Comparison of ENCODE assay signal across 14 cellular contexts in genomic region chr20:2820896-2821869, GRCh38. TPM values are rescaled to one million over a fixed set of nuclear protein-coding genes. Genes with fewer than 3 reads are reported as not detected.
A peak's percentile ranks its signal among the peaks of the same experiment; 100 is the strongest.
DNase-seq lines count a peak whose midpoint lies in the region; ATAC-seq and TF ChIP-seq lines count a peak whose summit lies in the region.
"Had no signal": no experiment of that assay in that cellular context is flagged by ENCODE, and none has a peak within 500 bp of the region (broad histone marks: within the 10 kb centered on the region; RNA-seq: fewer than 3 reads in every experiment).

No MANE protein-coding gene starts in this region.

- no peak overlapping the region for H3K27ac Mint-ChIP-seq in WTC11
- H3K27ac Mint-ChIP-seq in stimulated activated memory B cell treated with anti-CD40 and anti-IgM and Interleukin-4, amounts not matched to agents 10 μg/mL and 1 μg/mL and 100 μg/mL, for 72 hours, result no peak overlapping the region

- ATAC-seq in WTC11, result peak; percentile 65
- ATAC-seq in stimulated activated memory B cell treated with anti-CD40 and anti-IgM and Interleukin-4, amounts not matched to agents 10 μg/mL and 1 μg/mL and 100 μg/mL, for 72 hours, result peak; percentile 34

- no peaks in the 10 kb centered on the region for H3K9me3 Mint-ChIP-seq in WTC11
- no peaks in the 10 kb centered on the region for H3K9me3 Mint-ChIP-seq in stimulated activated memory B cell treated with anti-CD40 and anti-IgM and Interleukin-4, amounts not matched to agents 10 μg/mL and 1 μg/mL and 100 μg/mL, for 72 hours

- CTCF ChIA-PET in WTC11 (lab: Charles Lee), result interaction anchor here (0.7 to 2.6 kb wide), 8 partner anchors 20 to 133 kb away, joined by 3 to 11 read pairs (median 4); partner anchors contain the start of gene CPXM1

- TF ChIP-seq CTCF in WTC11 (IDR thresholded peaks at IDR 0.05), result no peak

- H3K4me3 Mint-ChIP-seq in WTC11, result peak overlapping the region; percentile 65
- no peak overlapping the region for H3K4me3 Mint-ChIP-seq in stimulated activated memory B cell treated with anti-CD40 and anti-IgM and Interleukin-4, amounts not matched to agents 10 μg/mL and 1 μg/mL and 100 μg/mL, for 72 hours

- no peaks in the 10 kb centered on the region for H3K36me3 Mint-ChIP-seq in WTC11
- no peaks in the 10 kb centered on the region for H3K36me3 Mint-ChIP-seq in stimulated activated memory B cell treated with anti-CD40 and anti-IgM and Interleukin-4, amounts not matched to agents 10 μg/mL and 1 μg/mL and 100 μg/mL, for 72 hours

- H3K4me1 Mint-ChIP-seq in WTC11, result peaks cover 15% of the 10 kb centered on the region
- peaks cover 8% of the 10 kb centered on the region for H3K4me1 Mint-ChIP-seq in stimulated activated memory B cell treated with anti-CD40 and anti-IgM and Interleukin-4, amounts not matched to agents 10 μg/mL and 1 μg/mL and 100 μg/mL, for 72 hours

- peaks cover 56% of the 10 kb centered on the region for H3K27me3 Mint-ChIP-seq in WTC11 (ENCODE audit: low read depth)
- peaks cover 59% of the 10 kb centered on the region for H3K27me3 Mint-ChIP-seq in stimulated activated memory B cell treated with anti-CD40 and anti-IgM and Interleukin-4, amounts not matched to agents 10 μg/mL and 1 μg/mL and 100 μg/mL, for 72 hours

- POLR2A ChIA-PET in WTC11 (lab: Charles Lee), result interaction anchor here (1.5 kb wide), 1 partner anchor 12 kb away, joined by 3 read pairs; no protein-coding TSS in a partner anchor

- DNase-seq in activated CD8-positive, alpha-beta memory T cell treated with anti-CD3 and anti-CD28 coated beads for 24 hours, result peak; percentile 57
- DNase-seq in activated CD8-positive, alpha-beta memory T cell treated with anti-CD3 and anti-CD28 coated beads, Interleukin-2, amount 50 U/mL, for 4 hours, result no peak
- peak; percentile 51 for DNase-seq in WTC11 (ENCODE audit: low spot score)
- peak; percentile 47 for DNase-seq in iPS-NIHi11 (ENCODE audit: low spot score)
- DNase-seq in SIG-M5 (lab: John Stamatoyannopoulos, UW), result no peak
- DNase-seq in stimulated activated naive CD4-positive, alpha-beta T cell (lab: John Stamatoyannopoulos, UW), result no peak
- DNase-seq in DMS79 treated with DMSO at 0.1 percent for 48 hours (lab: John Stamatoyannopoulos, UW), result no peak

TF ChIP-seq in WTC11, 78 proteins besides CTCF, POLR2A, EP300 and RAD21:
- TF ChIP-seq PRDM15 (CRISPR knock-in tag; IDR thresholded peaks at IDR 0.05) (peak; percentile 85), TP53 (CRISPR knock-in tag; IDR thresholded peaks at IDR 0.05) (0 out of 2 replicates have a peak, but pooled peaks have one; percentile 23), FOXK1 (CRISPR knock-in tag; IDR thresholded peaks at IDR 0.05) (no peak), MAX (CRISPR knock-in tag; IDR thresholded peaks at IDR 0.05) (peak; percentile 62)

RNA-seq across cellular contexts. Expression of gene TMEM239, which starts 5.0 kb away (rescaled TPM):
- total RNA-seq in WTC11 (2021), result not detected in 3 replicates
- total RNA-seq: H4, lung microvascular endothelial cell, M059J, NCI-H460, renal cortical epithelial cell had no signal

RNA-seq across cellular contexts. Expression of gene C20orf141, which starts 6.4 kb away (rescaled TPM):
- not detected in 3 replicates for total RNA-seq in WTC11 (2021)
- total RNA-seq: fibroblast of villous mesenchyme, H4, lung microvascular endothelial cell, M059J, NCI-H460, renal cortical epithelial cell had no signal

RNA-seq across cellular contexts. Expression of gene PCED1A, which starts 19.3 kb away (rescaled TPM):
- total RNA-seq in WTC11 (2021), result 19.7 to 37.0 TPM (median 33.5 TPM) in 3 replicates

RNA-seq across cellular contexts. Expression of gene VPS16, which starts 19.4 kb away (rescaled TPM):
- total RNA-seq in WTC11 (2021), result 26.2 to 29.1 TPM (median 27.8 TPM) in 3 replicates

RNA-seq across cellular contexts. Expression of gene CPXM1, which starts 20.8 kb away (rescaled TPM):
- total RNA-seq in WTC11 (2021), result 51.2 to 57.1 TPM (median 54.6 TPM) in 3 replicates
- total RNA-seq: H4, NCI-H460 had no signal

Comparison
In these comparisons a context has a peak if more than half of its experiments do, and no peak if none do; other contexts are left out.
1. DNase-seq: peak in activated CD8-positive, alpha-beta memory T cell treated with anti-CD3 and anti-CD28 coated beads for 24 hours (single experiment), WTC11 (single experiment) and iPS-NIHi11 (single experiment); none in activated CD8-positive, alpha-beta memory T cell treated with anti-CD3 and anti-CD28 coated beads, Interleukin-2, amount 50 U/mL, for 4 hours (single experiment), SIG-M5 (single experiment), stimulated activated naive CD4-positive, alpha-beta T cell (0 of 6) and DMS79 treated with DMSO at 0.1 percent for 48 hours (single experiment).